ENCODE assay signal across 8 cellular contexts in the genomic region with DNA sequence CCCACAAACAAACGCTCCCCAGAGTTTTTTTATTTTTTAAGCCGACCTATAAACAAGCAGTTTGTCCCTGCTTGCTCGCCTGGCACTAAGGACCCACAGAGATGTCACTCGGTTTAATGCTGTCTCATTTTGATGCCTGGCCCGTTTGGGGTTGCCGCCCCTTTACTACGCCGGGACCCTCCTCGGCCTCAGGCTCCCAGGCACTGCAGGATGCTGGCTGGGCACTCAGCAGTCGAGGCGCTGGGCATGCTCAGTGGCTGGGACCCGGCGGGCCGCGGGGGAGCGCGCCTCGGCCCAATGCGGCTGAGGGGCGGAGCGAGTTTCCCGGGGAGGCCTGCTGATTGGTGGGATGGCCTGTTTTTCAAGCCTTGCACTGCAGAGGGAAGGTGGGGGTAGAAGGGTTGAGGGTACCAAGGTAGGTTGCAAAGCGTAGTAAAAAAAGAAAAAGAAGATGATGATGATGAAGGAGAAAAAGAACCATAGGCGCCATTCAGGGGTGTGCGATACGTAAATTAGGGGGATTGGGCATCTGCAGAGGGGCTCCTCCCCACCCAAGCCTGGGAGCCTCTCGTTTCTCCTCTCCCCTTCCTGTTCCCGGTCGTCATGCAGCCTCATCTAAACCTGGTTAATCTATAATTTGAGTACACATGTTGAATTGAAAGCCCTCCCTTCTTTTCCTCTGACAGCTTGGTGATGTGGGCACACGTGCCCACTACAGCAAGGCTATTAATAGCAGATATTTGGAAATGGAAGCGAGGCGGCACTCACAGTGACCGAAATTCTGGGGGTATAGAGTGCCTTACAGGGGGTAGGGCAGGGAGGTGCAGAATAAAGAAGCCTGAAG. TPM values are rescaled to one million over a fixed set of nuclear protein-coding genes. Genes with fewer than 3 reads are reported as not detected.
DNase-seq lines count a peak whose midpoint lies in the region; TF ChIP-seq lines count a peak whose summit lies in the region.

No MANE protein-coding gene starts in this region.

- TF ChIP-seq CTCF in GM10248 (IDR thresholded peaks at IDR 0.05; ENCODE audit: control extremely low read depth, extremely low read depth, low read depth, missing control alignments) (no peak), HFF-Myc (IDR thresholded peaks at IDR 0.05; ENCODE audit: low read depth, low read length, missing control alignments) (no peak), WI38 (IDR thresholded peaks at IDR 0.05; ENCODE audit: low read depth, low read length) (no peak), cardiac fibroblast (IDR thresholded peaks at IDR 0.05; ENCODE audit: low read depth, low read length) (no peak)

- H3K4me3 ChIP-seq in HFF-Myc (replicated peaks; ENCODE audit: low read depth, low read length) (0 out of 2 replicates have a peak overlapping the region, but pooled peaks have one; percentile 6), WI38 (ENCODE audit: low read depth, low read length) (peak overlapping the region; percentile 73), cardiac fibroblast (replicated peaks in 1 of 2; ENCODE audit: low read depth in 2 of 2, low read length in 2 of 2) (peak overlapping the region; percentile 21 to 34)

- POLR2A ChIA-PET in GM10248 (lab: Yijun Ruan, JAX): no interaction called here

- CTCF ChIA-PET in GM10248 (lab: Yijun Ruan, JAX): interaction anchor here (0.9 to 6.4 kb wide), 23 partner anchors 10 to 916 kb away, joined by 3 to 59 read pairs (median 6); partner anchors contain the start of gene RHBDD1

- peak; percentile 89 for DNase-seq in GM10248 (ENCODE audit: extremely low spot score)
- DNase-seq in HFF-Myc (ENCODE audit: extremely low read depth, low read depth): no peak
- DNase-seq in NCI-H1436 (lab: John Stamatoyannopoulos, UW): peak; percentile 86
- DNase-seq in cardiac fibroblast (ENCODE audit: low read depth in 2 of 2): peak; percentile 73 to 76
- peak; percentile 96 for DNase-seq in islet precursor cell
- DNase-seq in stimulated activated CD4-positive, alpha-beta T cell treated with anti-CD3 and anti-CD28 coated beads, Interleukin-1b, Interleukin-23, amount 100 ng/mL, for 24 hours (ENCODE audit: low read depth in 4 of 4, low spot score in 1 of 4): peak; percentile 59 to 74 (median 71)
- DNase-seq in A172 (ENCODE audit: low spot score): no peak

RNA-seq across cellular contexts. Expression of gene IRS1, which starts 1.5 kb away (rescaled TPM):
- total RNA-seq in A172 (2014; rRNA removed; shearing (Covaris generic)): 6.6 and 7.0 TPM in 2 replicates

RNA-seq across cellular contexts. Expression of gene RHBDD1, which starts 34.7 kb away (rescaled TPM):
- 3.9 and 5.1 TPM in 2 replicates for total RNA-seq in A172 (2014; rRNA removed; shearing (Covaris generic))

Comparison
In these comparisons a context has a peak if more than half of its experiments do, and no peak if none do; other contexts are left out.
1. DNase-seq: peak in GM10248 (single experiment), NCI-H1436 (single experiment), cardiac fibroblast (2 of 2), islet precursor cell (single experiment) and stimulated activated CD4-positive, alpha-beta T cell treated with anti-CD3 and anti-CD28 coated beads, Interleukin-1b, Interleukin-23, amount 100 ng/mL, for 24 hours (4 of 4); none in HFF-Myc (single experiment) and A172 (single experiment).
2. H3K4me3 ChIP-seq: peak in every context shown above with its lines; median percentile 73 in WI38; 28 in cardiac fibroblast; 6 in HFF-Myc.